Comparison of ENCODE assay signal across 7 cellular contexts in genomic region chr11:131852757-131853156, GRCh38.
"Had no signal": no experiment of that assay in that cellular context is flagged by ENCODE, and none has a peak within 500 bp of the region (broad histone marks: within the 10 kb centered on the region; RNA-seq: fewer than 3 reads in every experiment).

No MANE protein-coding gene starts in this region.

- H3K27ac Mint-ChIP-seq: IgD-negative memory B cell had no signal

- H3K4me3 ChIP-seq: K562 had no signal

- H3K27me3 Mint-ChIP-seq: IgD-negative memory B cell had no signal

- H3K36me3 Mint-ChIP-seq: IgD-negative memory B cell had no signal

- DNase-seq: IMR-90, KBM-7, KG1 had no signal

- ATAC-seq: HepG2, K562 had no signal

- H3K4me1 Mint-ChIP-seq: IgD-negative memory B cell had no signal

- H3K27ac ChIP-seq: HL-60 had no signal
